Comparison of ENCODE assay signal across 13 cellular contexts in genomic region chr15:91924842-91925495, GRCh38.
"Had no signal": no experiment of that assay in that cellular context is flagged by ENCODE, and none has a peak within 500 bp of the region (broad histone marks: within the 10 kb centered on the region; RNA-seq: fewer than 3 reads in every experiment).

No MANE protein-coding gene starts in this region.

- H3K36me3 ChIP-seq: esophagus squamous epithelium had no signal

- DNase-seq: activated CD4-positive, alpha-beta T cell treated with anti-CD3 and anti-CD28 coated beads, Interleukin-2, amount 50 U/mL, for 1 hour; activated naive CD4-positive, alpha-beta T cell treated with anti-CD3 and anti-CD28 coated beads for 36 hours; activated naive CD8-positive, alpha-beta T cell treated with anti-CD3 and anti-CD28 coated beads, Interleukin-2, amount 50 U/mL, for 24 hours; aorta; esophagus squamous epithelium; glutamatergic neuron; stimulated activated CD4-positive, alpha-beta T cell treated with anti-CD3 and anti-CD28 coated beads, Interleukin-4, amount 100 ng/mL, for 24 hours; stimulated activated naive CD4-positive, alpha-beta T cell treated with Interleukin-2 at 50 U/mL for 16 hours; T-helper 9 cell; trophoblast cell had no signal

- H3K27me3 ChIP-seq: esophagus squamous epithelium had no signal

- H3K27me3 Mint-ChIP-seq: activated naive CD8-positive, alpha-beta T cell treated with anti-CD3 and anti-CD28 coated beads, Interleukin-2, amount 50 U/mL, for 24 hours had no signal

- ATAC-seq: activated CD4-positive, CD25-positive, alpha-beta regulatory T cell treated with anti-CD3 and anti-CD28 coated beads, Interleukin-2, amount 50 U/mL, for 24 hours; activated naive CD8-positive, alpha-beta T cell treated with anti-CD3 and anti-CD28 coated beads, Interleukin-2, amount 50 U/mL, for 24 hours had no signal

- H3K4me3 ChIP-seq: esophagus squamous epithelium, lung had no signal

- H3K4me3 Mint-ChIP-seq: activated naive CD4-positive, alpha-beta T cell treated with anti-CD3 and anti-CD28 coated beads for 36 hours; activated naive CD8-positive, alpha-beta T cell treated with anti-CD3 and anti-CD28 coated beads, Interleukin-2, amount 50 U/mL, for 24 hours; mesothelial cell of epicardium had no signal

- H3K9me3 ChIP-seq: esophagus squamous epithelium had no signal

- H3K9me3 Mint-ChIP-seq: activated naive CD4-positive, alpha-beta T cell treated with anti-CD3 and anti-CD28 coated beads for 36 hours; activated naive CD8-positive, alpha-beta T cell treated with anti-CD3 and anti-CD28 coated beads, Interleukin-2, amount 50 U/mL, for 24 hours; mesothelial cell of epicardium had no signal

- H3K27ac Mint-ChIP-seq: activated naive CD4-positive, alpha-beta T cell treated with anti-CD3 and anti-CD28 coated beads for 36 hours; activated naive CD8-positive, alpha-beta T cell treated with anti-CD3 and anti-CD28 coated beads, Interleukin-2, amount 50 U/mL, for 24 hours; mesothelial cell of epicardium had no signal

- H3K36me3 Mint-ChIP-seq: mesothelial cell of epicardium had no signal
